ENCODE assay signal across 19 cellular contexts in the genomic region with DNA sequence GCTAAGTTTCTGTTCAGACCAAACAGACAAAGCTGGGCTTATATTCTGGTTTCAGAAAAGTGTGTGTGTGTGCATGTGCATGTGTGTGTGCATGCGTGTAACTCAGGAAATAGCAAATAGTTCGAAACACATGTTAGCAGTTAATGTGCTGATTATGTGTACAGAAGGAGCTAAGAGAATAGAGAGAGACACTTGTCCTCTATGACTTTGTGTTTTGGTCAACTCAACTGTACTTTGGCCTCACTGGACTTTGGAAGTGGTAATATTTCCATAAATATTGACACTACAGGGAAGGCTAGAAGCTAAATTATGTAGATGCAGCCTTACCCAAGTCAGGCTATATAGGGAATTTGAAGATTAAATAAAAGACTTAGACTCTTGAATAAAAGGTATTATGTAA.
DNase-seq lines count a peak whose midpoint lies in the region; ATAC-seq, FAIRE-seq and TF ChIP-seq lines count a peak whose summit lies in the region.
"Had no signal": no experiment of that assay in that cellular context is flagged by ENCODE, and none has a peak within 500 bp of the region (broad histone marks: within the 10 kb centered on the region; RNA-seq: fewer than 3 reads in every experiment).

No MANE protein-coding gene starts in this region.

- H3K36me3 Mint-ChIP-seq in chondrocyte (ENCODE audit: low read depth): no peaks in the 10 kb centered on the region
- H3K36me3 Mint-ChIP-seq: CD14-positive monocyte; CD4-positive, alpha-beta memory T cell had no signal

- H3K27ac ChIP-seq in right lobe of liver: no peak overlapping the region
- no peak overlapping the region for H3K27ac ChIP-seq in heart right ventricle
- H3K27ac ChIP-seq: BLaER1 had no signal

- H3K4me1 ChIP-seq in right lobe of liver: peaks cover 0 to 9% (median 4%) of the 10 kb centered on the region in 4 donors
- no peaks in the 10 kb centered on the region for H3K4me1 ChIP-seq in heart right ventricle
- H3K4me1 ChIP-seq: BLaER1 had no signal

- intact Hi-C loops in right lobe of liver (cut with DNase I) (no loop called here), heart right ventricle (cut with DNase I) (no loop called here)

- peaks cover 4% of the 10 kb centered on the region for H3K27me3 Mint-ChIP-seq in chondrocyte (ENCODE audit: low read depth)

- H3K9me3 ChIP-seq in right lobe of liver: no peaks in the 10 kb centered on the region
- no peaks in the 10 kb centered on the region for H3K9me3 ChIP-seq in heart right ventricle
- H3K9me3 ChIP-seq: BLaER1 had no signal

- ATAC-seq in right lobe of liver (peak; percentile 55 to 92 (median 69)), heart right ventricle (no peak)
- ATAC-seq: GM23338 had no signal

- no peak overlapping the region for H3K27ac Mint-ChIP-seq in chondrocyte (ENCODE audit: unreplicated experiment)
- H3K27ac Mint-ChIP-seq: CD14-positive monocyte; CD4-positive, alpha-beta memory T cell; GM23338 had no signal

- WGBS in right lobe of liver (ENCODE audit: insufficient coverage, low coverage, low lambda C conversion rate, missing lambda C conversion rate): 34% methylated on average over 2 of the region's 2 CpGs
- 78 to 82% methylated on average over 2 of the region's 2 CpGs for WGBS in heart right ventricle, 2 donors

- no peaks in the 10 kb centered on the region for H3K4me1 Mint-ChIP-seq in chondrocyte (ENCODE audit: low read depth)
- H3K4me1 Mint-ChIP-seq: CD14-positive monocyte; CD4-positive, alpha-beta memory T cell had no signal

- DNase-seq in OCI-M1 (lab: John Stamatoyannopoulos, UW) (peak; percentile 45), right lobe of liver (no peak), heart right ventricle (no peak), chondrocyte (ENCODE audit: low spot score) (no peak), foreskin melanocyte (no peak)
- DNase-seq in activated naive CD4-positive, alpha-beta T cell treated with Interleukin-2 at 50 U/mL for 16 hours: no peak
- DNase-seq: 8988T; CD4-positive, alpha-beta memory T cell; DMS153; DND-41; EL; HCEC 1CT had no signal

- H3K36me3 ChIP-seq in right lobe of liver (no peaks in the 10 kb centered on the region), heart right ventricle (no peaks in the 10 kb centered on the region)
- H3K36me3 ChIP-seq: BLaER1 had no signal

- FAIRE-seq in islet of Langerhans (lab: Jason Lieb, UNC): peak; percentile 21
- FAIRE-seq: GM12892, GM18507, H54 had no signal

- no peaks in the 10 kb centered on the region for H3K27me3 ChIP-seq in right lobe of liver
- H3K27me3 ChIP-seq in heart right ventricle: no peaks in the 10 kb centered on the region
- H3K27me3 ChIP-seq: BLaER1 had no signal

- no peak for TF ChIP-seq CTCF in right lobe of liver (IDR thresholded peaks at IDR 0.05)
- TF ChIP-seq CTCF in heart right ventricle (IDR thresholded peaks at IDR 0.05): no peak
- no peak for TF ChIP-seq CTCF in chondrocyte (IDR thresholded peaks at IDR 0.05)

- no peak for TF ChIP-seq POLR2A in right lobe of liver (IDR thresholded peaks at IDR 0.05)

- H3K4me3 Mint-ChIP-seq in chondrocyte (ENCODE audit: unreplicated experiment): no peak overlapping the region
- H3K4me3 Mint-ChIP-seq: CD14-positive monocyte; CD4-positive, alpha-beta memory T cell; GM23338 had no signal

- H3K9me3 Mint-ChIP-seq in chondrocyte (ENCODE audit: low read depth): no peaks in the 10 kb centered on the region
- H3K9me3 Mint-ChIP-seq: CD4-positive, alpha-beta memory T cell; GM23338 had no signal

- H3K4me3 ChIP-seq in right lobe of liver: no peak overlapping the region
- no peak overlapping the region for H3K4me3 ChIP-seq in heart right ventricle
- H3K4me3 ChIP-seq: BLaER1, GM23338 had no signal

Comparison
In these comparisons a context has a peak if more than half of its experiments do, and no peak if none do; other contexts are left out.
1. ATAC-seq: peak in right lobe of liver (4 of 4); none in heart right ventricle (0 of 8).